2 cellular contexts compared by ENCODE assay signal in genomic region chr22:41978732-41979131, GRCh38.
TF ChIP-seq lines count a peak whose summit lies in the region.

No MANE protein-coding gene starts in this region.

TF ChIP-seq in WTC11, 78 proteins besides CTCF, POLR2A, EP300 and RAD21:
- TF ChIP-seq FOXK1 (CRISPR knock-in tag; IDR thresholded peaks at IDR 0.05), result no peak
- 0 out of 2 replicates have a peak, but pooled peaks have one; percentile 50 for TF ChIP-seq ZNF263 (CRISPR knock-in tag; IDR thresholded peaks at IDR 0.05; ENCODE audit: low read depth)
- no peak for TF ChIP-seq MYBL2 (CRISPR knock-in tag; IDR thresholded peaks at IDR 0.05)
- no peak for TF ChIP-seq HMGA2 (CRISPR knock-in tag; IDR thresholded peaks at IDR 0.05)
- TF ChIP-seq, protein P1, sequence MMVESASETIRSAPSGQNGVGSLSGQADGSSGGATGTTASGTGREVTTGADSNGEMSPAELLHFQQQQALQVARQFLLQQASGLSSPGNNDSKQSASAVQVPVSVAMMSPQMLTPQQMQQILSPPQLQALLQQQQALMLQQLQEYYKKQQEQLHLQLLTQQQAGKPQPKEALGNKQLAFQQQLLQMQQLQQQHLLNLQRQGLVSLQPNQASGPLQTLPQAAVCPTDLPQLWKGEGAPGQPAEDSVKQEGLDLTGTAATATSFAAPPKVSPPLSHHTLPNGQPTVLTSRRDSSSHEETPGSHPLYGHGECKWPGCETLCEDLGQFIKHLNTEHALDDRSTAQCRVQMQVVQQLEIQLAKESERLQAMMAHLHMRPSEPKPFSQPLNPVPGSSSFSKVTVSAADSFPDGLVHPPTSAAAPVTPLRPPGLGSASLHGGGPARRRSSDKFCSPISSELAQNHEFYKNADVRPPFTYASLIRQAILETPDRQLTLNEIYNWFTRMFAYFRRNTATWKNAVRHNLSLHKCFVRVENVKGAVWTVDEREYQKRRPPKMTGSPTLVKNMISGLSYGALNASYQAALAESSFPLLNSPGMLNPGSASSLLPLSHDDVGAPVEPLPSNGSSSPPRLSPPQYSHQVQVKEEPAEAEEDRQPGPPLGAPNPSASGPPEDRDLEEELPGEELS (CRISPR knock-in tag; IDR thresholded peaks at IDR 0.05), result no peak

TF ChIP-seq in H1, 55 proteins besides CTCF, POLR2A, EP300 and RAD21:
- TF ChIP-seq POU5F1 (IDR thresholded peaks at IDR 0.05; ENCODE audit: low read depth, low read length) (no peak), SP2 (IDR thresholded peaks at IDR 0.05; ENCODE audit: low read length) (no peak), NRF1 (IDR thresholded peaks at IDR 0.05; ENCODE audit: low read depth, low read length) (no peak), KDM4A (IDR thresholded peaks at IDR 0.05; ENCODE audit: low read depth, low read length, severe bottlenecking) (no peak), MAFK (IDR thresholded peaks at IDR 0.05; ENCODE audit: low read depth, low read length) (no peak), HDAC6 (IDR thresholded peaks at IDR 0.05; ENCODE audit: low read depth, low read length) (no peak), CBX8 (IDR thresholded peaks at IDR 0.05; ENCODE audit: borderline replicate concordance, low read depth, low read length) (no peak), SP4 (IDR thresholded peaks at IDR 0.05; ENCODE audit: low read length) (no peak), BACH1 (IDR thresholded peaks at IDR 0.05; ENCODE audit: low read length) (no peak), TBP (IDR thresholded peaks at IDR 0.05; ENCODE audit: low read depth, low read length) (no peak)
- TF ChIP-seq, protein P2, sequence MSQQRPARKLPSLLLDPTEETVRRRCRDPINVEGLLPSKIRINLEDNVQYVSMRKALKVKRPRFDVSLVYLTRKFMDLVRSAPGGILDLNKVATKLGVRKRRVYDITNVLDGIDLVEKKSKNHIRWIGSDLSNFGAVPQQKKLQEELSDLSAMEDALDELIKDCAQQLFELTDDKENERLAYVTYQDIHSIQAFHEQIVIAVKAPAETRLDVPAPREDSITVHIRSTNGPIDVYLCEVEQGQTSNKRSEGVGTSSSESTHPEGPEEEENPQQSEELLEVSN (IDR thresholded peaks at IDR 0.05), result no peak
